1 cellular context compared by ENCODE assay signal in the genomic region with DNA sequence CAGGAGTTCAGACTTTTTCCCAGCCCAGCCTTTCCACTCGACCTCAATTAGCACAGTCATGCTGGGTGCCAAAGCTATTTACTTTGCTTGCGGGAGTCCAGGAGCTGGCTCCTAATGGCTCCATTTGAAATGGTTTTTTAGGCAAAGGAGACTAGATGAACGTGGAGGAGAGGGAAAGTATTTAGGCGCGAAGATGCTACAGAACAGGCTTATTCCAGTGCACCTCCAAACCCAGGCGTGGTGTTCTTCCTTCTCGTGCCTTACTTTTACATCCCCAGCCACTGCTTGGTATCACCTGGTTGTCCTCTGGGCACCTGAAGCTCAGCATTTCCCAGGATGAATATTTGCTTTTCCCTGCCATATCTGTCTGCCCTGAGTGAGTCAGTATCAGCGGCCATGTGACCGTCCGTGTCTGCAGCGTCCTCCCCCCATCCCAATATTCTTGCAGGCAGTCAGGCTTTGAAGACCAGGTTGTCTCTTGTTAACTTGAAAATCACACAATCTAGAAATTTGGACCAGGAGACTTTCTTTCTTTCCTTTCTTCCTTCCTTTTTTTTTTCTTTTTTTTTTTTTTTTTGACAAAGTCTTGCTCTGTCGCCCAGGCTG.
A peak's percentile ranks its signal among the peaks of the same experiment; 100 is the strongest.
TF ChIP-seq lines count a peak whose summit lies in the region.

No MANE protein-coding gene starts in this region.

TF ChIP-seq in HEK293, 187 proteins besides CTCF, POLR2A, EP300 and RAD21 (continued from another document):
- TF ChIP-seq, protein P1, sequence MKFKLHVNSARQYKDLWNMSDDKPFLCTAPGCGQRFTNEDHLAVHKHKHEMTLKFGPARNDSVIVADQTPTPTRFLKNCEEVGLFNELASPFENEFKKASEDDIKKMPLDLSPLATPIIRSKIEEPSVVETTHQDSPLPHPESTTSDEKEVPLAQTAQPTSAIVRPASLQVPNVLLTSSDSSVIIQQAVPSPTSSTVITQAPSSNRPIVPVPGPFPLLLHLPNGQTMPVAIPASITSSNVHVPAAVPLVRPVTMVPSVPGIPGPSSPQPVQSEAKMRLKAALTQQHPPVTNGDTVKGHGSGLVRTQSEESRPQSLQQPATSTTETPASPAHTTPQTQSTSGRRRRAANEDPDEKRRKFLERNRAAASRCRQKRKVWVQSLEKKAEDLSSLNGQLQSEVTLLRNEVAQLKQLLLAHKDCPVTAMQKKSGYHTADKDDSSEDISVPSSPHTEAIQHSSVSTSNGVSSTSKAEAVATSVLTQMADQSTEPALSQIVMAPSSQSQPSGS (tag by site-specific recombination; IDR thresholded peaks at IDR 0.05; ENCODE audit: low read depth): no peak
- peak; percentile 27; the same call in 1 of the 2 replicates for TF ChIP-seq FEZF1 (tag by site-specific recombination; IDR thresholded peaks at IDR 0.05)
- peak; percentile 82 for TF ChIP-seq ZIC2 (tag by site-specific recombination; IDR thresholded peaks at IDR 0.05)
- TF ChIP-seq KLF17 (tag by site-specific recombination; IDR thresholded peaks at IDR 0.05): 0 out of 2 replicates have a peak, but pooled peaks have one; percentile 13
- TF ChIP-seq ZNF37A (tag by site-specific recombination; IDR thresholded peaks at IDR 0.05): no peak
- 0 out of 2 replicates have a peak, but pooled peaks have one; percentile 11 for TF ChIP-seq PRDM1 (tag by site-specific recombination; IDR thresholded peaks at IDR 0.05)
